ENCODE assay signal across 12 cellular contexts in genomic region chr1:233390842-233391241, GRCh38.
DNase-seq lines count a peak whose midpoint lies in the region; ATAC-seq and TF ChIP-seq lines count a peak whose summit lies in the region.
"Had no signal": no experiment of that assay in that cellular context is flagged by ENCODE, and none has a peak within 500 bp of the region (broad histone marks: within the 10 kb centered on the region; RNA-seq: fewer than 3 reads in every experiment).

No MANE protein-coding gene starts in this region.

- H3K4me1 ChIP-seq in SK-N-SH (ENCODE audit: control insufficient read depth in 1 of 2, insufficient read depth in 2 of 2, low read depth in 1 of 2, low read length in 1 of 2) (peaks cover 0 to 7% of the 10 kb centered on the region in 2 experiments; a peak in 1 of 4 replicates), PC-3 (ENCODE audit: insufficient read depth, low read length) (0 out of 2 replicates have a peak, but pooled peaks cover 12% of the 10 kb centered on the region)
- H3K4me1 ChIP-seq: HAP-1 had no signal

- H4K20me1 ChIP-seq in SK-N-SH (ENCODE audit: insufficient read depth) = no peaks in the 10 kb centered on the region
- H4K20me1 ChIP-seq in PC-3 (ENCODE audit: low read length) = no peaks in the 10 kb centered on the region

- intact Hi-C loops in PC-3 (cut with micrococcal nuclease) = no loop called here

- H3F3A ChIP-seq in SK-N-SH (replicated peaks; ENCODE audit: insufficient read depth) = no peaks in the 10 kb centered on the region
- no peaks in the 10 kb centered on the region for H3F3A ChIP-seq in PC-3 (ENCODE audit: low read length, unreplicated experiment)

- H3K9ac ChIP-seq in SK-N-SH (no peak overlapping the region), PC-3 (ENCODE audit: low read length) (no peak overlapping the region)

- WGBS in SK-N-SH (ENCODE audit: low lambda C conversion rate) = 75% methylated on average over 1 of the region's 1 CpG

- H3K4me2 ChIP-seq in SK-N-SH (no peak overlapping the region), PC-3 (ENCODE audit: low read length) (no peak overlapping the region)

- ATAC-seq in SK-N-SH treated with all-trans-retinoic acid at 6 μM for 48 hours = no peak
- no peak for ATAC-seq in PC-3

- TF ChIP-seq CTCF in SK-N-SH (IDR thresholded peaks at IDR 0.05) (no peak), PC-3 (conservative IDR thresholded peaks at IDR 0.05; ENCODE audit: low read depth, low read length) (no peak)

- no peaks in the 10 kb centered on the region for H3K9me2 ChIP-seq in SK-N-SH
- H3K9me2 ChIP-seq in PC-3 (replicated peaks; ENCODE audit: low read length) = no peaks in the 10 kb centered on the region

- DNase-seq in SK-N-SH (no peak), HEK293T (ENCODE audit: extremely low spot score) (no peak), NCI-H69 (lab: John Stamatoyannopoulos, UW) (peak; percentile 91), PC-3 (no peak)
- DNase-seq in stimulated activated CD4-positive, alpha-beta T cell treated with anti-CD3 and anti-CD28 coated beads, Interleukin-2, amount 100 ng/mL, for 48 hours = no peak
- DNase-seq: C1 segment of cervical spinal cord; CD4-positive, alpha-beta memory T cell; DMS153; DND-41; GOT3 had no signal

- no peaks in the 10 kb centered on the region for H3K36me3 ChIP-seq in SK-N-SH (replicated peaks in 1 of 2; ENCODE audit: control insufficient read depth in 1 of 2, insufficient read depth in 2 of 2, low read length in 1 of 2)
- no peaks in the 10 kb centered on the region for H3K36me3 ChIP-seq in PC-3 (ENCODE audit: low read depth, low read length)
- H3K36me3 ChIP-seq: HAP-1 had no signal

- POLR2A ChIA-PET in SK-N-SH (lab: Yijun Ruan, JAX) = no interaction called here
- POLR2A ChIA-PET in HEK293T (lab: Yijun Ruan, JAX) = no interaction called here
- POLR2A ChIA-PET in PC-3 (lab: Charles Lee; ENCODE audit: unreplicated experiment) = interaction anchor here (0.6 kb wide), 1 partner anchor 190 kb away, joined by 17 read pairs; no protein-coding TSS in a partner anchor

- CTCF ChIA-PET in SK-N-SH (lab: Yijun Ruan, JAX) (interaction anchor here (0.9 to 2.8 kb wide), 12 partner anchors 9 to 919 kb away, joined by 3 to 17 read pairs (median 4); no protein-coding TSS in a partner anchor), HEK293T (lab: Yijun Ruan, JAX) (interaction anchor here (0.8 kb wide), 1 partner anchor 86 kb away, joined by 3 read pairs; no protein-coding TSS in a partner anchor), PC-3 (lab: Charles Lee) (no interaction called here)

- no peak for TF ChIP-seq EP300 in SK-N-SH (IDR thresholded peaks at IDR 0.05; ENCODE audit: borderline replicate concordance in 1 of 2, low read depth in 1 of 2, low read length in 1 of 2)

- H3K27ac ChIP-seq in SK-N-SH (ENCODE audit: low read depth in 2 of 2, low read length in 1 of 2) (no peak overlapping the region), PC-3 (ENCODE audit: low read length) (no peak overlapping the region)

- TF ChIP-seq RAD21 in SK-N-SH (IDR thresholded peaks at IDR 0.05; ENCODE audit: low read length) = no peak

- no peak overlapping the region for H2AFZ ChIP-seq in SK-N-SH (ENCODE audit: low read depth)
- no peak overlapping the region for H2AFZ ChIP-seq in PC-3 (ENCODE audit: low read length)

- H3K9me3 ChIP-seq in SK-N-SH (no peaks in the 10 kb centered on the region), PC-3 (ENCODE audit: low read length) (no peaks in the 10 kb centered on the region)
- H3K9me3 ChIP-seq: HAP-1 had no signal

- H3K27me3 ChIP-seq in SK-N-SH (ENCODE audit: insufficient read depth) (peaks cover 7% of the 10 kb centered on the region; the same call in 1 of the 2 replicates), PC-3 (ENCODE audit: low read length) (no peaks in the 10 kb centered on the region)

- H3K79me2 ChIP-seq in SK-N-SH (ENCODE audit: insufficient read depth) (no peaks in the 10 kb centered on the region), PC-3 (ENCODE audit: low read length) (no peaks in the 10 kb centered on the region)

- BruUV-seq in PC-3 (replicated peaks; lab: Mats Ljungman, UMichigan) = no TSS peak

- no peak overlapping the region for H3K4me3 ChIP-seq in SK-N-SH (ENCODE audit: low read depth in 2 of 2, low read length in 1 of 2)
- no peak overlapping the region for H3K4me3 ChIP-seq in PC-3 (ENCODE audit: low read length)
- H3K4me3 ChIP-seq: HAP-1 had no signal

TF ChIP-seq in SK-N-SH, 30 proteins besides CTCF, POLR2A, EP300 and RAD21:
- TF ChIP-seq GATA2 (CRISPR knock-in tag; IDR thresholded peaks at IDR 0.05) (peak; percentile 33; the same call in 1 of the 2 replicates), JUND (IDR thresholded peaks at IDR 0.05) (no peak)
TF ChIP-seq in SK-N-SH: peak in this region for 1.

TF ChIP-seq in SK-N-SH treated with all-trans-retinoic acid at 6 μM for 48 hours, 23 proteins besides CTCF, POLR2A, EP300 and RAD21:
- TF ChIP-seq ARNTL (CRISPR knock-in tag; IDR thresholded peaks at IDR 0.05; ENCODE audit: borderline replicate concordance, low read depth) = no peak
- TF ChIP-seq ZFP3 (CRISPR knock-in tag; IDR thresholded peaks at IDR 0.05) = no peak
- no peak for TF ChIP-seq BACH2 (CRISPR knock-in tag; IDR thresholded peaks at IDR 0.05; ENCODE audit: borderline replicate concordance)

TF ChIP-seq in HEK293T, 16 proteins besides CTCF, POLR2A, EP300 and RAD21:
- TF ChIP-seq ZNF384 (IDR thresholded peaks at IDR 0.05) = no peak
- 0 out of 2 replicates have a peak, but pooled peaks have one; percentile 5 for TF ChIP-seq PKNOX1 (IDR thresholded peaks at IDR 0.05)
- TF ChIP-seq L3MBTL2 (conservative IDR thresholded peaks at IDR 0.05) = no peak
- no peak for TF ChIP-seq BHLHE40 (IDR thresholded peaks at IDR 0.05; ENCODE audit: borderline replicate concordance)
- TF ChIP-seq HDGF (IDR thresholded peaks at IDR 0.05; ENCODE audit: borderline replicate concordance) = no peak
- TF ChIP-seq FOXM1 (IDR thresholded peaks at IDR 0.05; ENCODE audit: borderline replicate concordance) = no peak
- no peak for TF ChIP-seq ELF4 (IDR thresholded peaks at IDR 0.05)
- TF ChIP-seq TARDBP (IDR thresholded peaks at IDR 0.05) = no peak
